In the genomic region with DNA sequence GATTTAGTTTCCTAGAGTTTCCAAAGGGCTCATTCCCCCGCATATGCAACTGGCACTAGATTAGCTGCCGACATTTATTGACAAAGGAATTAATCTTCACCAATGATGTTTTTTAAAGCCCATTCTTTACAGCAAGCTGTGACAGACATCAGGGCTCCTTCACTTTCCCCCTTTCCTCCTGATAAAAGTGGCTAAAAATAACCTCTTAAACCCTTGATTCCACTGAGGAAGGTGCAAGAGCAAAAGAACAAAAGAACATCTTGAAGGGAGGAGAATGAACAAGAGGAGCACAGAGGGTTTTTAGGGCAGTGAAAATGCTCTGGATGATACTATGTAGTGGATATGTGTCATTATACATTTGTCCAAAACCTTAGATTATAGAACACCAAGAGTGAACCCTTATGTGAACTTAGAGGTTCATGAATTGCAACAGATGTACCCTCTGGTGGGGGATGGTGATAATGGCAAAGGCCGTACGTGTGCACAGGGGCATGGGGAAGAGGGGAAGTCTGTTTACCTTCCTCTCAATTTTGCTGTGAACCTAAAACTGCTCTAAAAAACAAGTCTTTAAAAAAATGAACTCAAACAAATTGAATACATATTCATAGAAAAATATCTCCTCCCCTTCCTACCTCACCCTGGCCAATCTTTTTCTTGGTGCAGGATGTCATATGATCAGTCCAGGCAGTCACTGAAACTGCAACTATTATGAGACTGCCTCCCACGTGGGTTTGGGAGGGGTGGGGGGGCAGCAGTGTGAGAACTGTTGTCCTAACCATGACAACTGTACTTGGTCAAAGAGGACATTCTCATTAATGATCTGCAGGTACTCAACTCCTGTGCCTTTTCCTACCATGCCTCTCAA, we compare ENCODE assay signal across 10 cellular contexts.
DNase-seq lines count a peak whose midpoint lies in the region; ATAC-seq lines count a peak whose summit lies in the region.
"Had no signal": no experiment of that assay in that cellular context is flagged by ENCODE, and none has a peak within 500 bp of the region (broad histone marks: within the 10 kb centered on the region; RNA-seq: fewer than 3 reads in every experiment).

No MANE protein-coding gene starts in this region.

- H3K4me2 ChIP-seq in Karpas-422 (ENCODE audit: low read depth, low read length, poor library complexity, severe bottlenecking), result no peak overlapping the region

- H3K9me2 ChIP-seq in Karpas-422 (replicated peaks; ENCODE audit: insufficient read depth, low read length), result no peaks in the 10 kb centered on the region

- no peaks in the 10 kb centered on the region for H3K9me3 Mint-ChIP-seq in activated T-cell treated with anti-CD3 and anti-CD28 coated beads, Interleukin-2, amount 50 U/mL, for 24 hours

- H3K9ac ChIP-seq in Karpas-422 (ENCODE audit: low read length), result no peak overlapping the region
- H3K9ac ChIP-seq: parathyroid adenoma had no signal

- no peaks in the 10 kb centered on the region for H3K36me3 Mint-ChIP-seq in activated T-cell treated with anti-CD3 and anti-CD28 coated beads, Interleukin-2, amount 50 U/mL, for 24 hours (ENCODE audit: low read depth)

- 0 out of 2 replicates have a peak, but pooled peaks cover 6% of the 10 kb centered on the region for H4K20me1 ChIP-seq in Karpas-422 (ENCODE audit: insufficient read depth, low read depth, low read length)

- H3K79me2 ChIP-seq in Karpas-422 (ENCODE audit: low read length), result no peaks in the 10 kb centered on the region
- H3K79me2 ChIP-seq: parathyroid adenoma had no signal

- H3K4me1 ChIP-seq in Karpas-422 (ENCODE audit: low read length), result no peaks in the 10 kb centered on the region
- H3K4me1 ChIP-seq: parathyroid adenoma had no signal

- H2AFZ ChIP-seq in Karpas-422 (ENCODE audit: low read length), result no peak overlapping the region
- H2AFZ ChIP-seq: parathyroid adenoma had no signal

- H3K4me3 Mint-ChIP-seq in activated T-cell treated with anti-CD3 and anti-CD28 coated beads, Interleukin-2, amount 50 U/mL, for 24 hours, result no peak overlapping the region

- H3K27ac Mint-ChIP-seq in activated T-cell treated with anti-CD3 and anti-CD28 coated beads, Interleukin-2, amount 50 U/mL, for 24 hours, result no peak overlapping the region

- DNase-seq in NCI-H2227 treated with DMSO at 0.1 percent for 48 hours (lab: John Stamatoyannopoulos, UW) (peak; percentile 86), left colon (no peak), Karpas-422 (no peak)
- DNase-seq in stimulated activated CD4-positive, alpha-beta T cell treated with anti-CD3 and anti-CD28 coated beads, Interleukin-4, amount 100 ng/mL, for 4 hours, result no peak
- DNase-seq in activated T-cell treated with anti-CD3 and anti-CD28 coated beads, Interleukin-2, amount 50 U/mL, for 24 hours, result no peak
- DNase-seq: hypothalamus had no signal

- H3K36me3 ChIP-seq in Karpas-422 (ENCODE audit: insufficient read depth, low read length), result no peaks in the 10 kb centered on the region

- no peaks in the 10 kb centered on the region for H3K27me3 ChIP-seq in Karpas-422 (ENCODE audit: low read length)

- H3K4me1 Mint-ChIP-seq in activated T-cell treated with anti-CD3 and anti-CD28 coated beads, Interleukin-2, amount 50 U/mL, for 24 hours (ENCODE audit: low read depth), result peaks cover 5% of the 10 kb centered on the region

- H3K9me3 ChIP-seq in Karpas-422 (ENCODE audit: low read length), result no peaks in the 10 kb centered on the region

- intact Hi-C loops in left colon (cut with DNase I, micrococcal nuclease), result no loop called here

- H3K27ac ChIP-seq in Karpas-422 (ENCODE audit: low read length), result no peak overlapping the region
- H3K27ac ChIP-seq: parathyroid adenoma had no signal

- ATAC-seq in GM18508 (IDR thresholded peaks at IDR 0.05; ENCODE audit: insufficient read depth, unreplicated experiment) (peak; percentile 79), GM19372 (IDR thresholded peaks at IDR 0.05; ENCODE audit: low read depth, unreplicated experiment) (peak; percentile 87), HG02943 (IDR thresholded peaks at IDR 0.05; ENCODE audit: low read depth, unreplicated experiment) (peak; percentile 84), left colon (no peak)

- no peaks in the 10 kb centered on the region for H3K27me3 Mint-ChIP-seq in activated T-cell treated with anti-CD3 and anti-CD28 coated beads, Interleukin-2, amount 50 U/mL, for 24 hours

- no peak overlapping the region for H3K4me3 ChIP-seq in Karpas-422 (ENCODE audit: low read length)
